Comparison of ENCODE assay signal across 1 cellular context in genomic region chr10:100291356-100291755, GRCh38.
TF ChIP-seq lines count a peak whose summit lies in the region.

No MANE protein-coding gene starts in this region.

TF ChIP-seq in H1, 55 proteins besides CTCF, POLR2A, EP300 and RAD21:
- TF ChIP-seq RNF2 (IDR thresholded peaks at IDR 0.05; ENCODE audit: borderline replicate concordance, low read depth, low read length, missing control alignments, poor library complexity, severe bottlenecking) (no peak), SAP30 (IDR thresholded peaks at IDR 0.05; ENCODE audit: insufficient read depth, insufficient replicate concordance, low read length) (no peak), KDM4A (IDR thresholded peaks at IDR 0.05; ENCODE audit: low read depth, low read length, severe bottlenecking) (no peak), SUZ12 (IDR thresholded peaks at IDR 0.05; ENCODE audit: low read length) (no peak), CTBP2 (IDR thresholded peaks at IDR 0.05; ENCODE audit: borderline replicate concordance, insufficient read depth, insufficient read length, low read length) (no peak), BRCA1 (IDR thresholded peaks at IDR 0.05; ENCODE audit: low read depth, low read length) (no peak), ASH2L (IDR thresholded peaks at IDR 0.05; ENCODE audit: low read length) (no peak)
